Comparison of ENCODE assay signal across 9 cellular contexts in genomic region chr11:396511-396947, GRCh38. TPM values are rescaled to one million over a fixed set of nuclear protein-coding genes. Genes with fewer than 3 reads are reported as not detected.
A peak's percentile ranks its signal among the peaks of the same experiment; 100 is the strongest.
DNase-seq lines count a peak whose midpoint lies in the region; ATAC-seq, FAIRE-seq and TF ChIP-seq lines count a peak whose summit lies in the region.
"Had no signal": no experiment of that assay in that cellular context is flagged by ENCODE, and none has a peak within 500 bp of the region (broad histone marks: within the 10 kb centered on the region; RNA-seq: fewer than 3 reads in every experiment).

No MANE protein-coding gene starts in this region.

- no peaks in the 10 kb centered on the region for H3F3A ChIP-seq in PC-9 (ENCODE audit: insufficient read depth, low read depth)

- H3K4me3 ChIP-seq in GM12878 (no peak overlapping the region), mesenchymal stem cell (ENCODE audit: insufficient read depth in 1 of 2, low read depth in 1 of 2, low read length in 2 of 2) (peak overlapping the region in 1 of 2 experiments; percentile 61), PC-9 (no peak overlapping the region)

- WGBS in GM12878 (ENCODE audit: insufficient coverage, insufficient replicate concordance, low lambda C conversion rate, missing lambda C conversion rate) = 32% methylated on average over 20 of the region's 23 CpGs
- WGBS in mesenchymal stem cell = 86% methylated on average over 23 of the region's 23 CpGs

- no peak overlapping the region for H2AK5ac ChIP-seq in mesenchymal stem cell (ENCODE audit: low read length, severe bottlenecking)

- in situ Hi-C loops in GM12878 (cut with MboI) = no loop called here

- TF ChIP-seq CTCF in GM12878 (IDR thresholded peaks at IDR 0.05 in 2 of 3, conservative IDR thresholded peaks at IDR 0.05 in 1 of 3; ENCODE audit: control insufficient read depth in 2 of 3, extremely low read depth in 1 of 3, insufficient read depth in 1 of 3, low read depth in 3 of 3, low read length in 3 of 3) (peak in 2 of 3 experiments; percentile 18 to 28; a peak in 2 of 6 replicates), PC-9 (conservative IDR thresholded peaks at IDR 0.05) (no peak)

- RAD21 ChIA-PET in GM12878 (lab: Charles Lee; ENCODE audit: unreplicated experiment) = interaction anchor here (1.1 to 1.3 kb wide), 2 partner anchors 52 to 129 kb away, joined by 3 to 4 read pairs; no protein-coding TSS in a partner anchor

- TF ChIP-seq EP300 in GM12878 (IDR thresholded peaks at IDR 0.05; ENCODE audit: borderline replicate concordance in 1 of 2, control insufficient read depth in 1 of 2, low read depth in 2 of 2, low read length in 2 of 2) = no peak

- H3K79me2 ChIP-seq in GM12878 (ENCODE audit: control insufficient read depth, insufficient read depth, low read length) (no peaks in the 10 kb centered on the region), PC-9 (ENCODE audit: low read depth) (peaks cover 24% of the 10 kb centered on the region)

- SMC1A ChIA-PET in GM12878 (lab: Charles Lee; ENCODE audit: uncharacterized antibody, unreplicated experiment) = interaction anchor here (1.7 kb wide), 1 partner anchor 145 kb away, joined by 5 read pairs; no protein-coding TSS in a partner anchor

- H3K4me2 ChIP-seq in GM12878 (ENCODE audit: control insufficient read depth, insufficient read depth) = peak overlapping the region; percentile 33; the same call in 1 of the 2 replicates
- no peak overlapping the region for H3K4me2 ChIP-seq in mesenchymal stem cell (ENCODE audit: low read length, poor library complexity, severe bottlenecking)
- no peak overlapping the region for H3K4me2 ChIP-seq in PC-9

- H3K79me1 ChIP-seq in mesenchymal stem cell (replicated peaks; ENCODE audit: low read length, poor library complexity, severe bottlenecking) = peaks cover 1% of the 10 kb centered on the region

- H2BK5ac ChIP-seq in mesenchymal stem cell (ENCODE audit: low read depth, low read length, poor library complexity, severe bottlenecking) = no peak overlapping the region

- H3K4me1 ChIP-seq in GM12878 (ENCODE audit: control insufficient read depth, insufficient read depth, low read length) (no peaks in the 10 kb centered on the region), mesenchymal stem cell (ENCODE audit: control insufficient read depth, insufficient read depth, low read depth, low read length) (peaks cover 41% of the 10 kb centered on the region), PC-9 (replicated peaks; ENCODE audit: insufficient read depth) (peaks cover 10% of the 10 kb centered on the region)

- DNase-seq in DMS53 (lab: John Stamatoyannopoulos, UW) (peak; percentile 56), DMS53 treated with DMSO at 0.1 percent for 48 hours (lab: John Stamatoyannopoulos, UW; ENCODE audit: unreplicated experiment) (no peak), HuH-7.5 (ENCODE audit: low spot score) (peak; percentile 70), GM12878 (ENCODE audit: low read depth, low spot score) (no peak), mesenchymal stem cell (peak; percentile 37), PC-9 (no peak), MV-4-11 (lab: John Stamatoyannopoulos, UW) (no peak)

- H3K14ac ChIP-seq in mesenchymal stem cell (ENCODE audit: low read length in 2 of 2) = no peak overlapping the region

- CTCF ChIA-PET in GM12878 (lab: Yijun Ruan, JAX) (interaction anchor here (0.8 to 1.4 kb wide), 5 partner anchors 52 to 146 kb away, joined by 3 to 10 read pairs (median 3); partner anchors contain the start of gene PTDSS2), PC-9 (lab: Charles Lee) (no interaction called here)

- POLR2A ChIA-PET in GM12878 (lab: Charles Lee) (no interaction called here), PC-9 (lab: Charles Lee; ENCODE audit: unreplicated experiment) (no interaction called here)

- H4K20me1 ChIP-seq in GM12878 (ENCODE audit: control insufficient read depth, insufficient read depth) (no peaks in the 10 kb centered on the region), PC-9 (ENCODE audit: insufficient read depth) (peaks cover 3% of the 10 kb centered on the region; the same call in 1 of the 2 replicates)

- H2AFZ ChIP-seq in GM12878 (ENCODE audit: control insufficient read depth, low read depth, low read length) (no peak overlapping the region), mesenchymal stem cell (ENCODE audit: low read depth, low read length) (no peak overlapping the region), PC-9 (no peak overlapping the region)

- no peaks in the 10 kb centered on the region for H3K27me3 ChIP-seq in GM12878 (replicated peaks in 1 of 2; ENCODE audit: control insufficient read depth in 2 of 2, insufficient read depth in 2 of 2, low read length in 1 of 2)
- H3K27me3 ChIP-seq in mesenchymal stem cell (ENCODE audit: control insufficient read depth in 1 of 2, insufficient read depth in 1 of 2, low read length in 2 of 2) = no peaks in the 10 kb centered on the region
- H3K27me3 ChIP-seq in PC-9 (ENCODE audit: insufficient read depth, low read depth) = no peaks in the 10 kb centered on the region

- H3K9ac ChIP-seq in GM12878 (ENCODE audit: control insufficient read depth, insufficient read depth, low read length) = no peak overlapping the region
- H3K9ac ChIP-seq in mesenchymal stem cell (ENCODE audit: low read length) = peak overlapping the region; percentile 38

- H3K36me3 ChIP-seq in GM12878 (ENCODE audit: control insufficient read depth in 2 of 2, insufficient read depth in 2 of 2, low read length in 1 of 2) (no peaks in the 10 kb centered on the region), mesenchymal stem cell (ENCODE audit: control insufficient read depth in 1 of 2, insufficient read depth in 2 of 2, low read depth in 1 of 2, low read length in 2 of 2) (peaks cover 0 to 31% of the 10 kb centered on the region in 2 experiments), PC-9 (ENCODE audit: low read depth) (no peaks in the 10 kb centered on the region)

- no peak for FAIRE-seq in GM12878 (lab: Jason Lieb, UNC)

- H2BK15ac ChIP-seq in mesenchymal stem cell (ENCODE audit: low read depth, poor library complexity, severe bottlenecking) = no peak overlapping the region

- H4K8ac ChIP-seq in mesenchymal stem cell (ENCODE audit: low read length) = no peak overlapping the region

- H3K18ac ChIP-seq in mesenchymal stem cell (ENCODE audit: low read depth in 1 of 2, low read length in 2 of 2) = no peak overlapping the region

- H3K9me3 ChIP-seq in GM12878 (replicated peaks; ENCODE audit: control insufficient read depth, insufficient read depth, low read length) (no peaks in the 10 kb centered on the region; the same call in 2 of the 3 replicates), mesenchymal stem cell (ENCODE audit: control insufficient read depth, low read length) (no peaks in the 10 kb centered on the region), PC-9 (ENCODE audit: insufficient read depth, low read depth) (no peaks in the 10 kb centered on the region)

- no peak for TF ChIP-seq RAD21 in GM12878 (IDR thresholded peaks at IDR 0.05; ENCODE audit: insufficient read depth, low read depth, low read length)

- intact Hi-C loops in GM12878 (cut with micrococcal nuclease; ENCODE audit: unreplicated experiment) (no loop called here), PC-9 (cut with micrococcal nuclease; ENCODE audit: unreplicated experiment) (no loop called here)

- no peaks in the 10 kb centered on the region for H3K9me2 ChIP-seq in PC-9 (ENCODE audit: insufficient read depth)

- H3K27ac ChIP-seq in GM12878 (ENCODE audit: control insufficient read depth, insufficient read depth) (no peak overlapping the region), mesenchymal stem cell (ENCODE audit: low read length, poor library complexity, severe bottlenecking) (no peak overlapping the region), PC-9 (no peak overlapping the region)

- no peak overlapping the region for H3K4ac ChIP-seq in mesenchymal stem cell (ENCODE audit: low read depth in 1 of 2, low read length in 2 of 2)

- ATAC-seq in GM12878 = peak; percentile 75
- ATAC-seq in esophagus mucosa = no peak

- no peak overlapping the region for H2BK12ac ChIP-seq in mesenchymal stem cell (ENCODE audit: low read length in 2 of 2)

- H2BK120ac ChIP-seq in mesenchymal stem cell (ENCODE audit: low read depth, low read length) = no peak overlapping the region

- no peak for TF ChIP-seq POLR2A in GM12878 (IDR thresholded peaks at IDR 0.05; ENCODE audit: low read depth, low read length)

- BruUV-seq in GM12878 (replicated peaks; lab: Mats Ljungman, UMichigan) (no TSS peak), PC-9 (replicated peaks; lab: Mats Ljungman, UMichigan) (no TSS peak)

- no peak overlapping the region for H3K23ac ChIP-seq in mesenchymal stem cell (ENCODE audit: low read length in 2 of 2)

- H4K91ac ChIP-seq in mesenchymal stem cell (ENCODE audit: low read length) = no peak overlapping the region

RNA-seq across cellular contexts. Expression of gene PKP3, which starts 2.5 kb away (rescaled TPM):
- not detected in 2 replicates for total RNA-seq in GM12878 (2013; cell fraction: nucleolus; rRNA removed)
- total RNA-seq in GM12878 (2014; rRNA removed) = not detected in 2 replicates
- not detected in 2 replicates for total RNA-seq in GM12878 (2014; rRNA removed; fragmentation: Illumina TruSeq; extraction: Trizol)
- 0.37 and 0.90 TPM in 2 replicates for total RNA-seq in GM12878 (2021)
- polyA plus RNA-seq in GM12878 (2011; ENCODE audit: low read depth) = not detected
- polyA plus RNA-seq in GM12878 (2011; rRNA removed) = not detected in 2 replicates
- 0.05 TPM in 1 of 2 replicates, not detected in the other for polyA plus RNA-seq in GM12878 (2011; cell fraction: cytosol; rRNA removed)
- polyA plus RNA-seq in GM12878 (2011; cell fraction: nucleus; rRNA removed) = 0.09 and 0.34 TPM in 2 replicates
- not detected in 2 replicates for polyA plus RNA-seq in GM12878 (2012)
- polyA plus RNA-seq in GM12878 (2014; fragmentation: Illumina TruSeq; extraction: Trizol) = not detected in 2 replicates
- polyA plus RNA-seq in GM12878 (2014; fragmentation: Nextera tagmentation; extraction: Ambion mirVana) = not detected
- polyA plus RNA-seq in GM12878 (2014; rRNA removed) = 0.23 and 0.45 TPM in 2 replicates
- polyA plus RNA-seq in GM12878 (2016; fragmentation: Nextera tagmentation; extraction: Ambion mirVana) = not detected
- polyA minus RNA-seq in GM12878 (2011; rRNA and poly(A)+ RNA removed) = not detected in 2 replicates
- 1.5 and 2.1 TPM in 2 replicates for polyA minus RNA-seq in GM12878 (2011; cell fraction: cytosol; rRNA and poly(A)+ RNA removed)
- 0.12 and 1.2 TPM in 2 replicates for polyA minus RNA-seq in GM12878 (2011; cell fraction: nucleus; rRNA and poly(A)+ RNA removed)
- 2.0 TPM for polyA plus RNA-seq in mesenchymal stem cell (2013, experiment 1 of 2)
- polyA plus RNA-seq in mesenchymal stem cell (2013, experiment 2 of 2) = 1.4 TPM
- total RNA-seq in PC-9 (2021) = 83.7 and 109 TPM in 2 replicates
- total RNA-seq in esophagus mucosa = 359 TPM

RNA-seq across cellular contexts. Expression of gene SIGIRR, which starts 18.3 kb away (rescaled TPM):
- total RNA-seq in GM12878 (2013; cell fraction: nucleolus; rRNA removed) = 3.3 and 3.7 TPM in 2 replicates
- 5.2 and 6.5 TPM in 2 replicates for total RNA-seq in GM12878 (2014; rRNA removed)
- 1.9 and 3.8 TPM in 2 replicates for total RNA-seq in GM12878 (2014; rRNA removed; fragmentation: Illumina TruSeq; extraction: Trizol)
- 10.1 and 10.9 TPM in 2 replicates for total RNA-seq in GM12878 (2021)
- 3.5 TPM for polyA plus RNA-seq in GM12878 (2011; ENCODE audit: low read depth)
- polyA plus RNA-seq in GM12878 (2011; rRNA removed) = 2.2 and 5.1 TPM in 2 replicates
- 8.6 and 12.4 TPM in 2 replicates for polyA plus RNA-seq in GM12878 (2011; cell fraction: cytosol; rRNA removed)
- 22.5 TPM in 2 replicates for polyA plus RNA-seq in GM12878 (2011; cell fraction: nucleus; rRNA removed)
- 8.7 and 14.5 TPM in 2 replicates for polyA plus RNA-seq in GM12878 (2012)
- polyA plus RNA-seq in GM12878 (2014; fragmentation: Illumina TruSeq; extraction: Trizol) = 0.82 and 1.7 TPM in 2 replicates
- 1 to 10 TPM in 1 of 2 experiments, under 1 TPM in 1; 0.18 to 1.2 TPM for polyA plus RNA-seq in GM12878 (2014; fragmentation: Nextera tagmentation; extraction: Ambion mirVana)
- polyA plus RNA-seq in GM12878 (2014; rRNA removed) = 10.5 and 10.8 TPM in 2 replicates
- polyA plus RNA-seq in GM12878 (2016; fragmentation: Nextera tagmentation; extraction: Ambion mirVana) = 1 to 10 TPM; 5.2 to 7.2 TPM
- polyA minus RNA-seq in GM12878 (2011; rRNA and poly(A)+ RNA removed) = 1.7 and 4.0 TPM in 2 replicates
- polyA minus RNA-seq in GM12878 (2011; cell fraction: cytosol; rRNA and poly(A)+ RNA removed) = 4.8 and 5.9 TPM in 2 replicates
- 3.1 and 3.3 TPM in 2 replicates for polyA minus RNA-seq in GM12878 (2011; cell fraction: nucleus; rRNA and poly(A)+ RNA removed)
- 36.5 TPM for polyA plus RNA-seq in mesenchymal stem cell (2013, experiment 1 of 2)
- polyA plus RNA-seq in mesenchymal stem cell (2013, experiment 2 of 2) = 37.3 TPM
- total RNA-seq in PC-9 (2021) = 78.9 and 98.3 TPM in 2 replicates
- total RNA-seq in esophagus mucosa = 15.4 TPM

RNA-seq across cellular contexts. Expression of gene B4GALNT4, which starts 27.2 kb away (rescaled TPM):
- total RNA-seq in GM12878 (2013; cell fraction: nucleolus; rRNA removed) = 0.23 TPM in 1 of 2 replicates, not detected in the other
- total RNA-seq in GM12878 (2014; rRNA removed) (0.06 and 1.4 TPM in 2 replicates), GM12878 (2014; rRNA removed; fragmentation: Illumina TruSeq; extraction: Trizol) (0.18 TPM in 1 of 2 replicates, not detected in the other), GM12878 (2021) (0.29 and 0.74 TPM in 2 replicates), PC-9 (2021) (4.7 and 6.1 TPM in 2 replicates), esophagus mucosa (0.32 TPM)
- not detected for polyA plus RNA-seq in GM12878 (2011; ENCODE audit: low read depth)
- polyA plus RNA-seq in GM12878 (2011; rRNA removed) (not detected in 2 replicates), GM12878 (2014; fragmentation: Illumina TruSeq; extraction: Trizol) (0.04 TPM in 1 of 2 replicates, not detected in the other), GM12878 (2014; fragmentation: Nextera tagmentation; extraction: Ambion mirVana) (not detected), GM12878 (2014; rRNA removed) (0.16 and 0.82 TPM in 2 replicates), GM12878 (2016; fragmentation: Nextera tagmentation; extraction: Ambion mirVana) (not detected)
- polyA plus RNA-seq in GM12878 (2011; cell fraction: cytosol; rRNA removed) = not detected in 2 replicates
- polyA plus RNA-seq in GM12878 (2011; cell fraction: nucleus; rRNA removed) = 0.07 TPM in 1 of 2 replicates, not detected in the other
- polyA plus RNA-seq in GM12878 (2012) = 0.24 TPM in 1 of 2 replicates, not detected in the other
- polyA minus RNA-seq in GM12878 (2011; rRNA and poly(A)+ RNA removed) = not detected in 2 replicates
- polyA minus RNA-seq in GM12878 (2011; cell fraction: cytosol; rRNA and poly(A)+ RNA removed) = not detected in 2 replicates
- polyA minus RNA-seq in GM12878 (2011; cell fraction: nucleus; rRNA and poly(A)+ RNA removed) = not detected in 2 replicates
- 17.0 TPM for polyA plus RNA-seq in mesenchymal stem cell (2013, experiment 1 of 2)
- 15.3 TPM for polyA plus RNA-seq in mesenchymal stem cell (2013, experiment 2 of 2)
- polyA plus RNA-seq: CD4-positive, CD25-positive, alpha-beta regulatory T cell had no signal

RNA-seq across cellular contexts. Expression of gene ANO9, which starts 45.3 kb away (rescaled TPM):
- 106 and 107 TPM in 2 replicates for total RNA-seq in GM12878 (2013; cell fraction: nucleolus; rRNA removed)
- total RNA-seq in GM12878 (2014; rRNA removed) = 16.3 and 19.8 TPM in 2 replicates
- 7.6 and 9.4 TPM in 2 replicates for total RNA-seq in GM12878 (2014; rRNA removed; fragmentation: Illumina TruSeq; extraction: Trizol)
- 37.0 and 42.3 TPM in 2 replicates for total RNA-seq in GM12878 (2021)
- 14.4 TPM for polyA plus RNA-seq in GM12878 (2011; ENCODE audit: low read depth)
- polyA plus RNA-seq in GM12878 (2011; rRNA removed) = 12.7 and 21.8 TPM in 2 replicates
- 15.7 and 24.8 TPM in 2 replicates for polyA plus RNA-seq in GM12878 (2011; cell fraction: cytosol; rRNA removed)
- polyA plus RNA-seq in GM12878 (2011; cell fraction: nucleus; rRNA removed) = 445 and 483 TPM in 2 replicates
- polyA plus RNA-seq in GM12878 (2012) = 46.7 and 48.0 TPM in 2 replicates
- 3.0 and 9.5 TPM in 2 replicates for polyA plus RNA-seq in GM12878 (2014; fragmentation: Illumina TruSeq; extraction: Trizol)
- 1 to 10 TPM in 1 of 2 experiments, under 1 TPM in 1; 0.21 to 1.6 TPM for polyA plus RNA-seq in GM12878 (2014; fragmentation: Nextera tagmentation; extraction: Ambion mirVana)
- 42.1 and 51.0 TPM in 2 replicates for polyA plus RNA-seq in GM12878 (2014; rRNA removed)
- 10 to 100 TPM; 11.0 to 13.0 TPM for polyA plus RNA-seq in GM12878 (2016; fragmentation: Nextera tagmentation; extraction: Ambion mirVana)
- 7.8 and 14.5 TPM in 2 replicates for polyA minus RNA-seq in GM12878 (2011; rRNA and poly(A)+ RNA removed)
- polyA minus RNA-seq in GM12878 (2011; cell fraction: cytosol; rRNA and poly(A)+ RNA removed) = 3.9 and 5.2 TPM in 2 replicates
- polyA minus RNA-seq in GM12878 (2011; cell fraction: nucleus; rRNA and poly(A)+ RNA removed) = 38.2 and 44.2 TPM in 2 replicates
- not detected for polyA plus RNA-seq in mesenchymal stem cell (2013, experiment 1 of 2)
- 0.01 TPM for polyA plus RNA-seq in mesenchymal stem cell (2013, experiment 2 of 2)
- 18.1 and 27.6 TPM in 2 replicates for total RNA-seq in PC-9 (2021)
- total RNA-seq in esophagus mucosa = 12.8 TPM

RNA-seq across cellular contexts. Expression of gene PTDSS2, which starts 53.5 kb away (rescaled TPM):
- 62.9 and 72.6 TPM in 2 replicates for total RNA-seq in GM12878 (2013; cell fraction: nucleolus; rRNA removed)
- total RNA-seq in GM12878 (2014; rRNA removed) (17.2 and 18.3 TPM in 2 replicates), GM12878 (2014; rRNA removed; fragmentation: Illumina TruSeq; extraction: Trizol) (4.8 and 6.6 TPM in 2 replicates), GM12878 (2021) (21.1 and 24.9 TPM in 2 replicates), PC-9 (2021) (32.5 and 38.8 TPM in 2 replicates), esophagus mucosa (12.0 TPM)
- polyA plus RNA-seq in GM12878 (2011; ENCODE audit: low read depth) = 4.3 TPM
- polyA plus RNA-seq in GM12878 (2011; rRNA removed) (6.0 and 9.1 TPM in 2 replicates), GM12878 (2014; fragmentation: Illumina TruSeq; extraction: Trizol) (6.1 and 9.9 TPM in 2 replicates), GM12878 (2014; fragmentation: Nextera tagmentation; extraction: Ambion mirVana) (under 1 TPM; 0.39 to 0.66 TPM), GM12878 (2014; rRNA removed) (18.4 and 18.5 TPM in 2 replicates), GM12878 (2016; fragmentation: Nextera tagmentation; extraction: Ambion mirVana) (10 to 100 TPM; 12.6 to 16.8 TPM)
- polyA plus RNA-seq in GM12878 (2011; cell fraction: cytosol; rRNA removed) = 15.2 and 17.0 TPM in 2 replicates
- 92.1 and 99.5 TPM in 2 replicates for polyA plus RNA-seq in GM12878 (2011; cell fraction: nucleus; rRNA removed)
- 14.4 and 15.3 TPM in 2 replicates for polyA plus RNA-seq in GM12878 (2012)
- 14.0 and 20.2 TPM in 2 replicates for polyA minus RNA-seq in GM12878 (2011; rRNA and poly(A)+ RNA removed)
- polyA minus RNA-seq in GM12878 (2011; cell fraction: cytosol; rRNA and poly(A)+ RNA removed) = 3.5 and 4.7 TPM in 2 replicates
- 14.5 and 26.6 TPM in 2 replicates for polyA minus RNA-seq in GM12878 (2011; cell fraction: nucleus; rRNA and poly(A)+ RNA removed)
- 25.0 TPM for polyA plus RNA-seq in mesenchymal stem cell (2013, experiment 1 of 2)
- 26.7 TPM for polyA plus RNA-seq in mesenchymal stem cell (2013, experiment 2 of 2)

Comparison
In these comparisons a context has a peak if more than half of its experiments do, and no peak if none do; other contexts are left out.
1. DNase-seq: peak in DMS53 (single experiment), HuH-7.5 (single experiment) and mesenchymal stem cell (single experiment); none in DMS53 treated with DMSO at 0.1 percent for 48 hours (single experiment), GM12878 (single experiment), PC-9 (0 of 2) and MV-4-11 (single experiment).
2. RNA of gene PKP3, which starts 2.5 kb away (total RNA-seq): 359 TPM in esophagus mucosa (single experiment) and 83.7 to 109 TPM in PC-9; 0.37 to 0.90 TPM in GM12878; every median in the first group is over 10 times any median in the second.